In genomic region chr12:120903382-120903817, GRCh38 we compare ENCODE assay signal across 8 cellular contexts. TPM values are rescaled to one million over a fixed set of nuclear protein-coding genes. Genes with fewer than 3 reads are reported as not detected.
DNase-seq lines count a peak whose midpoint lies in the region; ATAC-seq and TF ChIP-seq lines count a peak whose summit lies in the region.

No MANE protein-coding gene starts in this region.

- H3K27ac ChIP-seq in BLaER1 treated with 17β-estradiol and CSF1 and Interleukin-3, amounts not matched to agents 10 nM and 100 nM: peak overlapping the region; percentile 84 to 97 (median 93)
- peak overlapping the region; percentile 84 to 96 (median 89) for H3K27ac ChIP-seq in sigmoid colon

- intact Hi-C loops in sigmoid colon (cut with DNase I): loop anchor here (2.0 to 5.0 kb wide), 3 partner anchors 71 to 177 kb away; no protein-coding TSS in a partner anchor

- no peaks in the 10 kb centered on the region for H3K9me3 ChIP-seq in BLaER1 treated with 17β-estradiol and CSF1 and Interleukin-3, amounts not matched to agents 10 nM and 100 nM (replicated peaks in 1 of 11)
- H3K9me3 ChIP-seq in sigmoid colon: no peaks in the 10 kb centered on the region

- H3K4me3 ChIP-seq in BLaER1 treated with 17β-estradiol and CSF1 and Interleukin-3, amounts not matched to agents 10 nM and 100 nM: peak overlapping the region; percentile 95 to 100 (median 98)
- H3K4me3 ChIP-seq in sigmoid colon: peak overlapping the region; percentile 72 to 100 (median 92)

- peak overlapping the region; percentile 80 to 98 (median 91) for H3K4me2 ChIP-seq in BLaER1 treated with 17β-estradiol and CSF1 and Interleukin-3, amounts not matched to agents 10 nM and 100 nM

- ATAC-seq in HG03460 (IDR thresholded peaks at IDR 0.05; ENCODE audit: unreplicated experiment): peak; percentile 38

- H4K20me1 ChIP-seq in BLaER1 treated with 17β-estradiol and CSF1 and Interleukin-3, amounts not matched to agents 10 nM and 100 nM: peaks cover 10 to 55% (median 47%) of the 10 kb centered on the region in 11 experiments; a peak in 20 of 22 replicates

- peak overlapping the region; percentile 93 to 98 (median 96) for H3K9ac ChIP-seq in BLaER1 treated with 17β-estradiol and CSF1 and Interleukin-3, amounts not matched to agents 10 nM and 100 nM

- TF ChIP-seq EP300 in sigmoid colon (IDR thresholded peaks at IDR 0.05): no peak

- TF ChIP-seq POLR2A in sigmoid colon (IDR thresholded peaks at IDR 0.05): peak in 1 of 2 donors; percentile 12

- 0 to 1% methylated on average over 30 to 31 of the region's 32 CpGs for WGBS in sigmoid colon, 2 donors

- peak; percentile 66 for DNase-seq in GM19238 (ENCODE audit: insufficient read length, low spot score)
- DNase-seq in T-helper 1 cell: peak; percentile 54 to 74 (median 70)
- DNase-seq in amygdala (lab: John Stamatoyannopoulos, UW): peak in 45 of 56 donors; percentile 3 to 62 (median 37)
- peak in 44 of 51 donors; percentile 20 to 69 (median 44) for DNase-seq in hypothalamus (lab: John Stamatoyannopoulos, UW)
- peak; percentile 81 for DNase-seq in sigmoid colon
- no peak for DNase-seq in epidermal melanocyte (ENCODE audit: insufficient read length, low spot score)

- H3K4me1 ChIP-seq in BLaER1 treated with 17β-estradiol and CSF1 and Interleukin-3, amounts not matched to agents 10 nM and 100 nM: peaks cover 25 to 46% (median 36%) of the 10 kb centered on the region in 10 experiments
- H3K4me1 ChIP-seq in sigmoid colon: peaks cover 0 to 27% (median 20%) of the 10 kb centered on the region in 4 donors

- TF ChIP-seq CTCF in sigmoid colon (IDR thresholded peaks at IDR 0.05): no peak

- H3K36me3 ChIP-seq in BLaER1 treated with 17β-estradiol and CSF1 and Interleukin-3, amounts not matched to agents 10 nM and 100 nM: peaks cover 8 to 29% (median 17%) of the 10 kb centered on the region in 11 experiments; a peak in 18 of 22 replicates
- peaks cover 0 to 5% (median 0%) of the 10 kb centered on the region in 4 donors for H3K36me3 ChIP-seq in sigmoid colon

- no peaks in the 10 kb centered on the region for H3K27me3 ChIP-seq in BLaER1 treated with 17β-estradiol and CSF1 and Interleukin-3, amounts not matched to agents 10 nM and 100 nM
- no peaks in the 10 kb centered on the region for H3K27me3 ChIP-seq in sigmoid colon

RNA-seq across cellular contexts. Expression of gene SPPL3, which starts 0.8 kb away (rescaled TPM):
- 10 to 100 TPM; 17.1 to 28.0 (median 19.3) TPM for total RNA-seq in sigmoid colon
- polyA plus RNA-seq in sigmoid colon: 10 to 100 TPM in 2 of 3 donors, 1 to 10 TPM in 1; 8.6 to 24.7 (median 12.6) TPM
